14 cellular contexts compared by ENCODE assay signal in genomic region chr13:101707659-101708058, GRCh38.
DNase-seq lines count a peak whose midpoint lies in the region; ATAC-seq and TF ChIP-seq lines count a peak whose summit lies in the region.
"Had no signal": no experiment of that assay in that cellular context is flagged by ENCODE, and none has a peak within 500 bp of the region (broad histone marks: within the 10 kb centered on the region; RNA-seq: fewer than 3 reads in every experiment).

No MANE protein-coding gene starts in this region.

- H3K27ac ChIP-seq in BLaER1, result no peak overlapping the region
- peak overlapping the region; percentile 78 for H3K27ac ChIP-seq in DND-41 (ENCODE audit: low read length)
- no peak overlapping the region for H3K27ac ChIP-seq in left ventricle myocardium inferior (replicated peaks)
- H3K27ac ChIP-seq in caudate nucleus (ENCODE audit: low read depth, low read length), result no peak overlapping the region

- H3K4me1 ChIP-seq in BLaER1 (peaks cover 15% of the 10 kb centered on the region), DND-41 (ENCODE audit: insufficient read depth, low read length) (peaks cover 71% of the 10 kb centered on the region), left ventricle myocardium inferior (no peaks in the 10 kb centered on the region)

- no peak overlapping the region for H2AFZ ChIP-seq in DND-41 (ENCODE audit: low read depth, low read length)

- peak; percentile 34 for DNase-seq in DND-41
- DNase-seq in kidney tubule cell (ENCODE audit: low spot score), result peak; percentile 25
- peak; percentile 79 for DNase-seq in renal cortical epithelial cell (ENCODE audit: low read depth)
- no peak for DNase-seq in left ventricle myocardium inferior
- DNase-seq in caudate nucleus (lab: John Stamatoyannopoulos, UW), result no peak
- DNase-seq: Calu3; CD4-positive, CD25-positive, alpha-beta regulatory T cell; DMS79; EL; IMR-90; KBM-7 had no signal

- H3K27me3 ChIP-seq in BLaER1, result no peaks in the 10 kb centered on the region
- H3K27me3 ChIP-seq in DND-41 (ENCODE audit: insufficient read depth, low read length, poor library complexity), result no peaks in the 10 kb centered on the region
- H3K27me3 ChIP-seq in left ventricle myocardium inferior (ENCODE audit: low read depth), result peaks cover 5% of the 10 kb centered on the region

- TF ChIP-seq CTCF in DND-41 (IDR thresholded peaks at IDR 0.05; ENCODE audit: borderline replicate concordance, extremely low read depth, low read length, poor library complexity, severe bottlenecking), result no peak
- TF ChIP-seq CTCF in left ventricle myocardium inferior (IDR thresholded peaks at IDR 0.05; ENCODE audit: borderline replicate concordance), result no peak

- H3K4me3 ChIP-seq in BLaER1 (no peak overlapping the region), DND-41 (ENCODE audit: low read depth in 1 of 2, low read length in 2 of 2) (no peak overlapping the region), left ventricle myocardium inferior (no peak overlapping the region)

- H4K20me1 ChIP-seq in BLaER1, result no peaks in the 10 kb centered on the region
- no peaks in the 10 kb centered on the region for H4K20me1 ChIP-seq in DND-41 (ENCODE audit: insufficient read depth, low read length)

- H3K36me3 ChIP-seq in BLaER1 (no peaks in the 10 kb centered on the region), DND-41 (ENCODE audit: insufficient read depth, low read length) (no peaks in the 10 kb centered on the region), left ventricle myocardium inferior (no peaks in the 10 kb centered on the region)

- H3K9me3 ChIP-seq in BLaER1 (no peaks in the 10 kb centered on the region), DND-41 (ENCODE audit: insufficient read depth, low read length, severe bottlenecking) (no peaks in the 10 kb centered on the region), left ventricle myocardium inferior (replicated peaks) (no peaks in the 10 kb centered on the region)

- H3K9ac ChIP-seq in BLaER1, result no peak overlapping the region
- H3K9ac ChIP-seq in DND-41 (ENCODE audit: low read depth, low read length), result peak overlapping the region; percentile 43; the same call in 1 of the 2 replicates

- H3K4me2 ChIP-seq in BLaER1 (peak overlapping the region; percentile 56; the same call in 1 of the 2 replicates), DND-41 (ENCODE audit: insufficient read depth, low read length) (peak overlapping the region; percentile 33)

- H3K79me2 ChIP-seq in DND-41 (ENCODE audit: insufficient read depth, low read length), result no peaks in the 10 kb centered on the region

- ATAC-seq in DND-41 (ENCODE audit: insufficient read depth, low read depth) (no peak), HG03439 (IDR thresholded peaks at IDR 0.05; ENCODE audit: unreplicated experiment) (no peak)
- ATAC-seq: HCT116 had no signal

- intact Hi-C loops in left ventricle myocardium inferior (cut with micrococcal nuclease), result no loop called here

Comparison
In these comparisons a context has a peak if more than half of its experiments do, and no peak if none do; other contexts are left out.
1. DNase-seq: peak in DND-41 (single experiment), kidney tubule cell (single experiment) and renal cortical epithelial cell (single experiment); none in left ventricle myocardium inferior (single experiment) and caudate nucleus (0 of 61).